In the genomic region with DNA sequence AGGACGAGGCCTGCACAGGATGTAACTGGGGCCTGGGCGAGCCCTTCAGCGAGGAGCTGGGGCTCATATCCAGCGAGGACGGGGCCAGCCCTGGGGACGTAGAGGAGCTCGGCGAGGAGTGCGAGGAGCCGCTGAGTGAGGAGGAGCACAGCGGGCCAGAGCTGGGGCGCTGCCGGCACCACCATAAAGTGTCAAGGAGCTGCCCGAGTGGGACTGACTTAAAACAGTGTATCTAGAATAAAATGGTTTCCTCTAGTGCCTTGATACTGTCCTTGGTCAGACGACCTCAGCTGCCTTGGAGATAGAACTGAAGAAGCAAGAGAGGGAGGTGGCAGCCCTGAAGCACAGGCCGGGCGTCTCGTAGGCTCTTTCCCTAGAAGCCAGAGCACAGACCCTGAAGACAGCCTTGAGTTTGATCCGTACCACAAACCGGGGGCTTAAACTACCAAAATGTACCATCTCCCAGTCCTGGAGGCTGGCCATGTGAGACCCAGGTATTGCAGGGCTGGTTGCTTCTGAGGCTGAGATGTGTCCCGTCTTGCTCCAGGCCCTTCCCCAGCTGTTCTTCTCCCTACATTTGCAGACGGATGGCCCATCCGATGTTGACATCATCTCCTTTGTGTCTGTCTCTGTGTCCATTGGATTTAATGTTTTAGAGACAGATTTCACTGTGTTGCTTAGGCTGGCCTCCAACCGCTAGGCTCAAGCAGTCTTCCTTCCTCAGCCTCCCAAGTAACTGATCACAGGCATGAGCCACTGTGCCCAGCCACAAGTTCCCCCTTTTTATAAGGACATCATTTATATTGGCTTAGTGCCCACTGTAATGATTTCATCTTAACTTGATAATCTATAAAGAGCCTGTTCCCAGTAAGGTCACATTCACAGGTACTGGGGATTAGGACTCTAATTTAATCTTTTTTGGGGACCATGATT, we compare ENCODE assay signal across 1 cellular context.
TF ChIP-seq lines count a peak whose summit lies in the region.

No MANE protein-coding gene starts in this region.

TF ChIP-seq in K562, 482 proteins besides CTCF, POLR2A, EP300 and RAD21 (continued from another document):
- TF ChIP-seq CLOCK (CRISPR knock-in tag; IDR thresholded peaks at IDR 0.05; ENCODE audit: borderline replicate concordance) (no peak), ELF4 (CRISPR knock-in tag; IDR thresholded peaks at IDR 0.05) (no peak), PHB2 (IDR thresholded peaks at IDR 0.05; ENCODE audit: low read depth) (no peak), CCAR2 (IDR thresholded peaks at IDR 0.05; ENCODE audit: low read depth, low read length) (no peak), SMAD3 (CRISPR knock-in tag; conservative IDR thresholded peaks at IDR 0.05) (no peak), TOE1 (IDR thresholded peaks at IDR 0.05; ENCODE audit: borderline replicate concordance) (no peak), TOE1 (CRISPR knock-in tag; IDR thresholded peaks at IDR 0.05; ENCODE audit: borderline replicate concordance, low read depth) (no peak), BRCA1 (IDR thresholded peaks at IDR 0.05) (no peak), BRCA1 (CRISPR knock-in tag; IDR thresholded peaks at IDR 0.05) (no peak), ZNF668 (CRISPR knock-in tag; IDR thresholded peaks at IDR 0.05) (no peak)
- TF ChIP-seq, protein P1, sequence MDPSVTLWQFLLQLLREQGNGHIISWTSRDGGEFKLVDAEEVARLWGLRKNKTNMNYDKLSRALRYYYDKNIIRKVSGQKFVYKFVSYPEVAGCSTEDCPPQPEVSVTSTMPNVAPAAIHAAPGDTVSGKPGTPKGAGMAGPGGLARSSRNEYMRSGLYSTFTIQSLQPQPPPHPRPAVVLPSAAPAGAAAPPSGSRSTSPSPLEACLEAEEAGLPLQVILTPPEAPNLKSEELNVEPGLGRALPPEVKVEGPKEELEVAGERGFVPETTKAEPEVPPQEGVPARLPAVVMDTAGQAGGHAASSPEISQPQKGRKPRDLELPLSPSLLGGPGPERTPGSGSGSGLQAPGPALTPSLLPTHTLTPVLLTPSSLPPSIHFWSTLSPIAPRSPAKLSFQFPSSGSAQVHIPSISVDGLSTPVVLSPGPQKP (CRISPR knock-in tag; IDR thresholded peaks at IDR 0.05): no peak
TF ChIP-seq in K562: peak in this region for 5.
